ENCODE assay signal across 13 cellular contexts in genomic region chr18:3397031-3397750, GRCh38. TPM values are rescaled to one million over a fixed set of nuclear protein-coding genes. Genes with fewer than 3 reads are reported as not detected.
DNase-seq lines count a peak whose midpoint lies in the region; ATAC-seq and TF ChIP-seq lines count a peak whose summit lies in the region.
"Had no signal": no experiment of that assay in that cellular context is flagged by ENCODE, and none has a peak within 500 bp of the region (broad histone marks: within the 10 kb centered on the region; RNA-seq: fewer than 3 reads in every experiment).

No MANE protein-coding gene starts in this region.

- no peak overlapping the region for H3K4me3 ChIP-seq in left lung
- no peak overlapping the region for H3K4me3 ChIP-seq in suprapubic skin

- peak; percentile 65 for ATAC-seq in left lung
- no peak for ATAC-seq in GM19351 (IDR thresholded peaks at IDR 0.05; ENCODE audit: unreplicated experiment)
- ATAC-seq in GM18868 (IDR thresholded peaks at IDR 0.05; ENCODE audit: unreplicated experiment): no peak

- DNase-seq in NCI-H2196 (lab: John Stamatoyannopoulos, UW; ENCODE audit: unreplicated experiment) (peak; percentile 19), NCI-H2196 treated with DMSO at 0.1 percent for 48 hours (lab: John Stamatoyannopoulos, UW; ENCODE audit: unreplicated experiment) (no peak), caudate nucleus (lab: John Stamatoyannopoulos, UW) (peak in 40 of 61 donors; percentile 1 to 79 (median 34)), left lung (no peak), suprapubic skin (ENCODE audit: low spot score in 2 of 2) (no peak)
- no peak for DNase-seq in activated effector memory CD4-positive, alpha-beta T cell treated with anti-CD3 and anti-CD28 coated beads, Interleukin-2, amount 50 U/mL, for 16 hours
- DNase-seq: 8988T; CD4-positive, alpha-beta memory T cell; naive B cell; NCI-H1048; stimulated activated CD4-positive, alpha-beta T cell treated with anti-CD3 and anti-CD28 coated beads, Interleukin-2, amount 100 ng/mL, for 24 hours had no signal

- no peaks in the 10 kb centered on the region for H3K4me1 ChIP-seq in left lung
- H3K4me1 ChIP-seq in suprapubic skin: peaks cover 6% of the 10 kb centered on the region

- H3K27ac ChIP-seq in caudate nucleus (ENCODE audit: low read depth, low read length) (peak overlapping the region; percentile 96), left lung (no peak overlapping the region), suprapubic skin (peak overlapping the region; percentile 72)

- intact Hi-C loops in left lung (cut with DNase I): no loop called here

- H3K27me3 ChIP-seq in left lung (no peaks in the 10 kb centered on the region), suprapubic skin (no peaks in the 10 kb centered on the region)

- no peak for TF ChIP-seq EP300 in suprapubic skin (IDR thresholded peaks at IDR 0.05)

- H3K9me3 ChIP-seq in left lung (no peaks in the 10 kb centered on the region), suprapubic skin (no peaks in the 10 kb centered on the region)

- no peak for TF ChIP-seq POLR2A in suprapubic skin (IDR thresholded peaks at IDR 0.05)

- WGBS in suprapubic skin: 53% methylated on average over 7 of the region's 7 CpGs

- TF ChIP-seq CTCF in left lung (IDR thresholded peaks at IDR 0.05): no peak
- TF ChIP-seq CTCF in suprapubic skin (IDR thresholded peaks at IDR 0.05): no peak

- H3K36me3 ChIP-seq in left lung (no peaks in the 10 kb centered on the region), suprapubic skin (no peaks in the 10 kb centered on the region)

RNA-seq across cellular contexts. Expression of gene TGIF1, which starts 52.8 kb away (rescaled TPM):
- total RNA-seq in left lung (10 to 100 TPM; 42.6 to 60.0 TPM), suprapubic skin (100 to 1,000 TPM in 2 of 4 donors, 10 to 100 TPM in 2; 89.4 to 122 (median 108) TPM)

Comparison
In these comparisons a context has a peak if more than half of its experiments do, and no peak if none do; other contexts are left out.
1. DNase-seq: peak in NCI-H2196 (single experiment) and caudate nucleus (40 of 61); none in NCI-H2196 treated with DMSO at 0.1 percent for 48 hours (single experiment), left lung (0 of 2), suprapubic skin (0 of 2) and activated effector memory CD4-positive, alpha-beta T cell treated with anti-CD3 and anti-CD28 coated beads, Interleukin-2, amount 50 U/mL, for 16 hours (single experiment).
2. H3K27ac ChIP-seq: peak in caudate nucleus (single experiment) and suprapubic skin (single experiment); none in left lung (0 of 2).